In the genomic region with DNA sequence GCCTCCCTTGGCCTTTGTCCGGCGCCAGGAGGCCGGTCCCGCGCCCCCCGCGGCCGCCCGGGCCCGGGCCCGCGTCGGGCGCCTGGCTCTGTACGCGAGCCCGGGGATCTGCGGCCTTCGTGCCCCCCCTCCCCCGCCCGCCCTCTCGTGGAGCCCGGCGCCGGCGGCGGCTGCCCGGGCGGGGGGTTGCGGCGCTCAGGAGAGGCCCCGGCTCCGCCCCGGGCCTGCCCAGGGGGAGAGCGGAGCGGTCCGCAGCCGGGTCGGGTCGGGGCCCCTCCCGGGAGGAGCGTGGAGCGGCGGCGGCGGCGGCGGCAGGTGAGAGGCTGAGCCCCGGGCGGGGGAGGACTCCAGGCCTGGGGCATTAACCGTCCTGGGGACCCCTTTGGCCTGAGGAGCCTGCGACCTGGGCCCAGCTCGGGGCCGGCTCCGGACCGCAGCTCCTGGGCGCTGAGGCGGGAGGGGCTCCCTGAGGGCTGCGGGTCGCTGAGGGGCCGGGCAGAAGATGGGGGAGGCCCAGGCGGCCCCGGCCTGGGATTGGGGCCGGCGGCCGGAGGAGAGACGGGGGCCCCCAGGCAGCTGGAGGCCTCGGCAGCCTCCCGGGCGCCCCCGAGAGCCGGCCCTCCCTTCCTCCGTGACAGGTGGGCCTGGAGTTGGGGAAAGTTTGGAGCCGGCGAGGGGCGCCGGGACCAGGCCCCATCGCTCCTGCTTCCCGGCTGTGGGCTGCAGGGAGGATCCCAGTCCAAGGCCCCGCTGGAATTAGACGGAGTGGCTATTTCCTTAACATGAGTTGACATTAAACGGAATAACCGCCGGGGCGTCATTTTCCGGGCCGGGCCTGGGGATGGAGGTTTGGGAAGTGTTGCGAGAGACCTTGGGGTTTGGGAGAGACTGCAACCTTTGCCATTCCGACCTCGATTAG, we compare ENCODE assay signal across 8 cellular contexts. TPM values are rescaled to one million over a fixed set of nuclear protein-coding genes. Genes with fewer than 3 reads are reported as not detected.
A peak's percentile ranks its signal among the peaks of the same experiment; 100 is the strongest.
DNase-seq lines count a peak whose midpoint lies in the region; ATAC-seq, FAIRE-seq and TF ChIP-seq lines count a peak whose summit lies in the region.
"Not testable (repeated sequence)": the region's sequence is repeated elsewhere in the genome, so short reads cannot be mapped to it uniquely, and the experiment has no call there.

No MANE protein-coding gene starts in this region.

- DNase-seq in GM12891 (ENCODE audit: insufficient read length, low spot score) (peak; percentile 24), MG63 (peak; percentile 28), breast epithelium (ENCODE audit: low spot score in 2 of 2) (peak in 1 of 2 donors; percentile 37), hypothalamus (lab: John Stamatoyannopoulos, UW) (peak in 28 of 51 donors; percentile 3 to 61 (median 40)), ovary (peak; percentile 37 to 70 (median 58))
- DNase-seq in activated CD4-positive, alpha-beta T cell treated with anti-CD3 and anti-CD28 coated beads for 24 hours (ENCODE audit: low read depth in 2 of 2) = peak; percentile 4 to 27
- not testable (repeated sequence) for DNase-seq in tibial nerve (ENCODE audit: low spot score in 2 of 2)

- H3K4me1 ChIP-seq in breast epithelium; ovary (ENCODE audit: insufficient read depth): not testable (repeated sequence)
- peaks cover 4 to 46% (median 16%) of the 10 kb centered on the region in 4 donors for H3K4me1 ChIP-seq in tibial nerve

- not testable (repeated sequence) for TF ChIP-seq POLR2A in GM12891 (IDR thresholded peaks at IDR 0.05; ENCODE audit: low read depth, low read length); breast epithelium (IDR thresholded peaks at IDR 0.05); ovary (IDR thresholded peaks at IDR 0.05); tibial nerve (IDR thresholded peaks at IDR 0.05)

- FAIRE-seq in GM12891 (lab: Jason Lieb, UNC) = not testable (repeated sequence)

- WGBS in ovary, 3 donors = 1% methylated on average over 17 to 89 of the region's 90 CpGs
- WGBS in tibial nerve, 2 donors = 0 to 9% methylated on average over 35 to 36 of the region's 90 CpGs

- ATAC-seq in HG02610 (IDR thresholded peaks at IDR 0.05; ENCODE audit: unreplicated experiment) = peak; percentile 29

- H3K27ac ChIP-seq in breast epithelium (peak overlapping the region; percentile 96 to 100), ovary (peak overlapping the region; percentile 93), tibial nerve (peak overlapping the region; percentile 94 to 97 (median 96))

- not testable (repeated sequence) for H3K27me3 ChIP-seq in MG63, breast epithelium, ovary, tibial nerve

- H3K4me3 ChIP-seq in MG63 (peak overlapping the region; percentile 74), breast epithelium (peak overlapping the region; percentile 64 to 88 (median 70)), ovary (peak overlapping the region; percentile 49), tibial nerve (peak overlapping the region; percentile 76 to 87 (median 80))

- intact Hi-C loops in breast epithelium (cut with DNase I; ENCODE audit: low total_unique reads); ovary (cut with DNase I): not testable (repeated sequence)

- TF ChIP-seq CTCF in breast epithelium (IDR thresholded peaks at IDR 0.05); ovary (IDR thresholded peaks at IDR 0.05); tibial nerve (IDR thresholded peaks at IDR 0.05): not testable (repeated sequence)

- not testable (repeated sequence) for H3K9me3 ChIP-seq in MG63, breast epithelium, ovary, tibial nerve

- H3K36me3 ChIP-seq in MG63 = peaks cover 14% of the 10 kb centered on the region
- not testable (repeated sequence) for H3K36me3 ChIP-seq in breast epithelium, ovary
- H3K36me3 ChIP-seq in tibial nerve = peaks cover 0 to 21% (median 0%) of the 10 kb centered on the region in 3 donors

- not testable (repeated sequence) for TF ChIP-seq EP300 in ovary (IDR thresholded peaks at IDR 0.05); tibial nerve (IDR thresholded peaks at IDR 0.05)

RNA-seq across cellular contexts. Expression of a gene that starts 0.6 kb away (rescaled TPM):
- polyA plus RNA-seq in GM12891 (2012; ENCODE audit: low read depth, missing spikeins) = 17.3 TPM
- 27.7 and 39.0 TPM in 2 replicates for total RNA-seq in MG63 (2014; rRNA removed; shearing (Covaris generic); ENCODE audit: low replicate concordance)
- total RNA-seq in breast epithelium (10 to 100 TPM; 39.8 to 59.0 (median 42.0) TPM), ovary (10 to 100 TPM; 30.2 to 50.2 (median 39.0) TPM), tibial nerve (10 to 100 TPM; 30.3 to 66.0 (median 38.7) TPM)
- 10 to 100 TPM; 23.4 to 35.7 TPM for polyA plus RNA-seq in ovary

RNA-seq across cellular contexts. Expression of a gene that starts 55.5 kb away (rescaled TPM):
- polyA plus RNA-seq in GM12891 (2012; ENCODE audit: low read depth, missing spikeins) = 11.7 TPM
- 25.4 and 46.0 TPM in 2 replicates for total RNA-seq in MG63 (2014; rRNA removed; shearing (Covaris generic); ENCODE audit: low replicate concordance)
- total RNA-seq in breast epithelium (10 to 100 TPM; 11.2 to 18.0 (median 13.8) TPM), ovary (10 to 100 TPM in 6 of 7 donors, 1 to 10 TPM in 1; 9.8 to 23.0 (median 15.2) TPM), tibial nerve (10 to 100 TPM; 11.0 to 20.1 (median 13.4) TPM)
- polyA plus RNA-seq in ovary = 10 to 100 TPM in 1 of 2 donors, 1 to 10 TPM in 1; 7.3 to 17.6 TPM
